In the genomic region with DNA sequence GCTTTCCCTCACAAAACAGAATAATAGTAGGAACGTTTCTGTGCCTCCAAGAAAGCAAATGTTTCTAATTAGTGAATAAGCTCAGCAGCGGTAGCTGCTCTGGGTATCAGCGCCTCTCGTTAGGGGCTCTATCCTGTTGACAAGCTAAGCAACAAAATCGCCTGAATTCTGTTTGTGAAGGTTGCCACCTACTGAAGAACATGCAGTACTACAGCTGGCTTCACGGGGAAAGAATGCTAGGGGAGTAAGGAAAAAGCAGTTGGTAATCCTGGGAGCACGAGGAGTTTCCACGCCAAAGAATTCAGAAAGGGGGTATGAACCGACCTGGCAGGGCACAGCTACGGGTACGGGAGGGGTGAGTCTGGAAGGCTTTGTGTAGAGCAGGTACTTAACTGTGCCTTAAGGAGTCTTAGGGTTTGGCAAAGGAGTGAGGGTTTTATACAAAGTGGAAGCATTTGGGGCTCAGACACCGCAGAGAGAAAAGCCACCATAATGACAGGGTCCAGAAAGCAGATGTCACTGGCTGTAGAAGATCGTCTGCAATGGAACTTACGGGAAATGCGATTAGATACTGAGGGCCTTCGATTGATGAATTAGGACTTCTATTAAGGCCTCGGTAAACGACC, we compare ENCODE assay signal across 8 cellular contexts.
DNase-seq lines count a peak whose midpoint lies in the region; ATAC-seq lines count a peak whose summit lies in the region.

No MANE protein-coding gene starts in this region.

- H3K79me1 ChIP-seq in mesenchymal stem cell (replicated peaks; ENCODE audit: low read length, poor library complexity, severe bottlenecking): no peaks in the 10 kb centered on the region

- peaks cover 8% of the 10 kb centered on the region for H3K4me1 Mint-ChIP-seq in activated CD4-positive, alpha-beta T cell treated with anti-CD3 and anti-CD28 coated beads, Interleukin-2, amount 10 ng/mL, durations not matched to agents 7 days and 5 days

- H3K9me3 Mint-ChIP-seq in activated CD4-positive, alpha-beta T cell treated with anti-CD3 and anti-CD28 coated beads, Interleukin-2, amount 10 ng/mL, durations not matched to agents 7 days and 5 days: no peaks in the 10 kb centered on the region

- H3K4ac ChIP-seq in mesenchymal stem cell (ENCODE audit: low read depth in 1 of 2, low read length in 2 of 2): peak overlapping the region in 1 of 2 experiments; percentile 90

- no peak overlapping the region for H2AK5ac ChIP-seq in mesenchymal stem cell (ENCODE audit: low read length, severe bottlenecking)

- H3K36me3 ChIP-seq in endocrine pancreas (ENCODE audit: control insufficient read depth, insufficient read depth, low read length) (no peaks in the 10 kb centered on the region), mesenchymal stem cell (ENCODE audit: control insufficient read depth in 1 of 2, insufficient read depth in 2 of 2, low read depth in 1 of 2, low read length in 2 of 2) (no peaks in the 10 kb centered on the region)

- H3K4me3 ChIP-seq in endocrine pancreas (ENCODE audit: control insufficient read depth, insufficient read depth, low read length) (peak overlapping the region; percentile 55), mesenchymal stem cell (ENCODE audit: insufficient read depth in 1 of 2, low read depth in 1 of 2, low read length in 2 of 2) (peak overlapping the region in 1 of 2 experiments; percentile 60)

- no peak overlapping the region for H2BK120ac ChIP-seq in mesenchymal stem cell (ENCODE audit: low read depth, low read length)

- WGBS in mesenchymal stem cell: 34% methylated on average over 18 of the region's 18 CpGs

- no peaks in the 10 kb centered on the region for H3K4me1 ChIP-seq in endocrine pancreas (ENCODE audit: control insufficient read depth, insufficient read depth, low read length)
- peaks cover 2% of the 10 kb centered on the region for H3K4me1 ChIP-seq in mesenchymal stem cell (ENCODE audit: control insufficient read depth, insufficient read depth, low read depth, low read length)

- peak; percentile 95 for ATAC-seq in GM19351 (IDR thresholded peaks at IDR 0.05; ENCODE audit: unreplicated experiment)
- ATAC-seq in HG03432 (IDR thresholded peaks at IDR 0.05; ENCODE audit: unreplicated experiment): peak; percentile 92

- peak overlapping the region; percentile 83 for H4K8ac ChIP-seq in mesenchymal stem cell (ENCODE audit: low read length)

- peak overlapping the region; percentile 60 to 89 for H3K18ac ChIP-seq in mesenchymal stem cell (ENCODE audit: low read depth in 1 of 2, low read length in 2 of 2)

- DNase-seq in COLO829 (ENCODE audit: low spot score) (peak; percentile 48), NCI-H446 (lab: John Stamatoyannopoulos, UW) (peak; percentile 86 to 94), mesenchymal stem cell (peak; percentile 81), stromal cell of bone marrow (ENCODE audit: low read depth) (peak; percentile 51)
- peak; percentile 57 for DNase-seq in activated CD4-positive, alpha-beta T cell treated with anti-CD3 and anti-CD28 coated beads, Interleukin-2, amount 10 ng/mL, durations not matched to agents 7 days and 5 days

- CTCF ChIA-PET in activated CD4-positive, alpha-beta T cell treated with anti-CD3 and anti-CD28 coated beads, Interleukin-2, amount 10 ng/mL, durations not matched to agents 7 days and 5 days (lab: Charles Lee): interaction anchor here (0.6 to 1.7 kb wide), 7 partner anchors 10 to 86 kb away, joined by 3 to 12 read pairs (median 3); no protein-coding TSS in a partner anchor

- H3K36me3 Mint-ChIP-seq in activated CD4-positive, alpha-beta T cell treated with anti-CD3 and anti-CD28 coated beads, Interleukin-2, amount 10 ng/mL, durations not matched to agents 7 days and 5 days (ENCODE audit: low read depth): no peaks in the 10 kb centered on the region

- H3K27ac Mint-ChIP-seq in activated CD4-positive, alpha-beta T cell treated with anti-CD3 and anti-CD28 coated beads, Interleukin-2, amount 10 ng/mL, durations not matched to agents 7 days and 5 days: no peak overlapping the region

- POLR2A ChIA-PET in activated CD4-positive, alpha-beta T cell treated with anti-CD3 and anti-CD28 coated beads, Interleukin-2, amount 10 ng/mL, durations not matched to agents 7 days and 5 days (lab: Charles Lee): no interaction called here

- H2BK15ac ChIP-seq in mesenchymal stem cell (ENCODE audit: low read depth, poor library complexity, severe bottlenecking): peak overlapping the region; percentile 84

- H3K27me3 ChIP-seq in endocrine pancreas (ENCODE audit: control insufficient read depth, insufficient read depth, low read length): no peaks in the 10 kb centered on the region
- no peaks in the 10 kb centered on the region for H3K27me3 ChIP-seq in mesenchymal stem cell (ENCODE audit: control insufficient read depth in 1 of 2, insufficient read depth in 1 of 2, low read length in 2 of 2)

- no peak overlapping the region for H2BK5ac ChIP-seq in mesenchymal stem cell (ENCODE audit: low read depth, low read length, poor library complexity, severe bottlenecking)

- no peak overlapping the region for H3K4me3 Mint-ChIP-seq in activated CD4-positive, alpha-beta T cell treated with anti-CD3 and anti-CD28 coated beads, Interleukin-2, amount 10 ng/mL, durations not matched to agents 7 days and 5 days

- no peak overlapping the region for H3K23ac ChIP-seq in mesenchymal stem cell (ENCODE audit: low read length in 2 of 2)

- H3K27ac ChIP-seq in mesenchymal stem cell (ENCODE audit: low read length, poor library complexity, severe bottlenecking): no peak overlapping the region

- H3K27me3 Mint-ChIP-seq in activated CD4-positive, alpha-beta T cell treated with anti-CD3 and anti-CD28 coated beads, Interleukin-2, amount 10 ng/mL, durations not matched to agents 7 days and 5 days: no peaks in the 10 kb centered on the region

- no peaks in the 10 kb centered on the region for H3K9me3 ChIP-seq in endocrine pancreas (ENCODE audit: control insufficient read depth, low read length)
- no peaks in the 10 kb centered on the region for H3K9me3 ChIP-seq in mesenchymal stem cell (ENCODE audit: control insufficient read depth, low read length)

- H4K91ac ChIP-seq in mesenchymal stem cell (ENCODE audit: low read length): peak overlapping the region; percentile 93

- H3K9ac ChIP-seq in endocrine pancreas (ENCODE audit: control insufficient read depth, insufficient read depth, low read length) (peak overlapping the region; percentile 19), mesenchymal stem cell (ENCODE audit: low read length) (peak overlapping the region; percentile 74)

- peak overlapping the region in 1 of 2 experiments; percentile 77 for H3K14ac ChIP-seq in mesenchymal stem cell (ENCODE audit: low read length in 2 of 2)

- H2BK12ac ChIP-seq in mesenchymal stem cell (ENCODE audit: low read length in 2 of 2): peak overlapping the region; percentile 84 to 98

- peak overlapping the region; percentile 97 for H2AFZ ChIP-seq in mesenchymal stem cell (ENCODE audit: low read depth, low read length)

- H3K4me2 ChIP-seq in mesenchymal stem cell (ENCODE audit: low read length, poor library complexity, severe bottlenecking): peak overlapping the region; percentile 77
